In genomic region chr17:77375917-77376651, GRCh38 we compare ENCODE assay signal across 8 cellular contexts.
DNase-seq lines count a peak whose midpoint lies in the region; ATAC-seq and TF ChIP-seq lines count a peak whose summit lies in the region.

No MANE protein-coding gene starts in this region.

- peak; percentile 50 for ATAC-seq in activated CD8-positive, alpha-beta T cell treated with anti-CD3 and anti-CD28 coated beads, Interleukin-2, amount 10 ng/mL, durations not matched to agents 7 days and 5 days
- no peak for ATAC-seq in HG02642 (IDR thresholded peaks at IDR 0.05; ENCODE audit: poor library complexity, unreplicated experiment)
- ATAC-seq in HG03442 (IDR thresholded peaks at IDR 0.05; ENCODE audit: unreplicated experiment) = no peak

- no peaks in the 10 kb centered on the region for H3K36me3 ChIP-seq in H7 (replicated peaks; ENCODE audit: control insufficient read depth, insufficient read depth, low read length)
- no peaks in the 10 kb centered on the region for H3K36me3 ChIP-seq in esophagus squamous epithelium
- no peaks in the 10 kb centered on the region for H3K36me3 ChIP-seq in rectal smooth muscle tissue (ENCODE audit: control insufficient read depth, insufficient read depth, low read length)

- peak overlapping the region; percentile 83 to 96 (median 93) for H3K27ac ChIP-seq in esophagus squamous epithelium
- H3K27ac ChIP-seq in rectal smooth muscle tissue (ENCODE audit: low read depth, low read length) = peak overlapping the region; percentile 89
- no peak overlapping the region for H3K27ac ChIP-seq in caudate nucleus (ENCODE audit: low read depth, low read length)

- no peak overlapping the region for H3K4me3 ChIP-seq in H7 (ENCODE audit: insufficient read depth, low read depth, low read length)
- H3K4me3 ChIP-seq in esophagus squamous epithelium = peak overlapping the region in 3 of 4 donors; percentile 68 to 82 (median 80)
- H3K4me3 ChIP-seq in rectal smooth muscle tissue (ENCODE audit: low read length) = peak overlapping the region; percentile 84

- no peak for TF ChIP-seq CTCF in esophagus squamous epithelium (IDR thresholded peaks at IDR 0.05)

- H3K9ac ChIP-seq in rectal smooth muscle tissue (ENCODE audit: low read length) = peak overlapping the region; percentile 1

- WGBS in esophagus squamous epithelium, 2 donors = 59 to 76% methylated on average over 4 to 17 of the region's 20 CpGs

- no peaks in the 10 kb centered on the region for H3K27me3 Mint-ChIP-seq in activated CD8-positive, alpha-beta T cell treated with anti-CD3 and anti-CD28 coated beads, Interleukin-2, amount 10 ng/mL, durations not matched to agents 7 days and 5 days (ENCODE audit: low read depth)

- H3K9me3 Mint-ChIP-seq in activated CD8-positive, alpha-beta T cell treated with anti-CD3 and anti-CD28 coated beads, Interleukin-2, amount 10 ng/mL, durations not matched to agents 7 days and 5 days (ENCODE audit: insufficient read depth) = no peaks in the 10 kb centered on the region

- H3K4me1 Mint-ChIP-seq in activated CD8-positive, alpha-beta T cell treated with anti-CD3 and anti-CD28 coated beads, Interleukin-2, amount 10 ng/mL, durations not matched to agents 7 days and 5 days (ENCODE audit: low read depth) = peaks cover 77% of the 10 kb centered on the region

- TF ChIP-seq POLR2A in esophagus squamous epithelium (IDR thresholded peaks at IDR 0.05) = no peak

- peak overlapping the region; percentile 95 for H3K4me3 Mint-ChIP-seq in activated CD8-positive, alpha-beta T cell treated with anti-CD3 and anti-CD28 coated beads, Interleukin-2, amount 10 ng/mL, durations not matched to agents 7 days and 5 days

- DNase-seq in H7 (peak; percentile 75), esophagus squamous epithelium (lab: John Stamatoyannopoulos, UW) (no peak), caudate nucleus (lab: John Stamatoyannopoulos, UW) (no peak), NCI-H748 treated with DMSO at 0.1 percent for 48 hours (lab: John Stamatoyannopoulos, UW) (no peak)
- peak; percentile 89 for DNase-seq in activated CD8-positive, alpha-beta T cell treated with anti-CD3 and anti-CD28 coated beads, Interleukin-2, amount 10 ng/mL, durations not matched to agents 7 days and 5 days

- H3K27me3 ChIP-seq in H7 (ENCODE audit: control insufficient read depth, insufficient read depth, low read length) (no peaks in the 10 kb centered on the region), esophagus squamous epithelium (no peaks in the 10 kb centered on the region), rectal smooth muscle tissue (ENCODE audit: control insufficient read depth, insufficient read depth, low read length) (no peaks in the 10 kb centered on the region)

- H3K27ac Mint-ChIP-seq in activated CD8-positive, alpha-beta T cell treated with anti-CD3 and anti-CD28 coated beads, Interleukin-2, amount 10 ng/mL, durations not matched to agents 7 days and 5 days = peak overlapping the region; percentile 93

- peaks cover 42% of the 10 kb centered on the region for H3K36me3 Mint-ChIP-seq in activated CD8-positive, alpha-beta T cell treated with anti-CD3 and anti-CD28 coated beads, Interleukin-2, amount 10 ng/mL, durations not matched to agents 7 days and 5 days (ENCODE audit: low read depth)

- H3K9me3 ChIP-seq in esophagus squamous epithelium = no peaks in the 10 kb centered on the region

- peaks cover 66 to 100% (median 73%) of the 10 kb centered on the region in 3 donors for H3K4me1 ChIP-seq in esophagus squamous epithelium
- H3K4me1 ChIP-seq in rectal smooth muscle tissue (ENCODE audit: control insufficient read depth, insufficient read depth, low read length) = peaks cover 71% of the 10 kb centered on the region

- POLR2A ChIA-PET in activated CD8-positive, alpha-beta T cell treated with anti-CD3 and anti-CD28 coated beads, Interleukin-2, amount 10 ng/mL, durations not matched to agents 7 days and 5 days (lab: Charles Lee) = interaction anchor here (0.6 to 3.1 kb wide), 15 partner anchors 14 to 86 kb away, joined by 3 to 54 read pairs (median 4); no protein-coding TSS in a partner anchor

- intact Hi-C loops in esophagus squamous epithelium (cut with DNase I) = no loop called here

- CTCF ChIA-PET in activated CD8-positive, alpha-beta T cell treated with anti-CD3 and anti-CD28 coated beads, Interleukin-2, amount 10 ng/mL, durations not matched to agents 7 days and 5 days (lab: Charles Lee) = interaction anchor here (0.6 to 5.0 kb wide), 16 partner anchors 11 to 108 kb away, joined by 3 to 59 read pairs (median 8); no protein-coding TSS in a partner anchor

Comparison
In these comparisons a context has a peak if more than half of its experiments do, and no peak if none do; other contexts are left out.
1. DNase-seq: peak in H7 (single experiment) and activated CD8-positive, alpha-beta T cell treated with anti-CD3 and anti-CD28 coated beads, Interleukin-2, amount 10 ng/mL, durations not matched to agents 7 days and 5 days (single experiment); none in esophagus squamous epithelium (single experiment), caudate nucleus (0 of 61) and NCI-H748 treated with DMSO at 0.1 percent for 48 hours (single experiment).